ENCODE assay signal across 8 cellular contexts in genomic region chr12:57488397-57489156, GRCh38. TPM values are rescaled to one million over a fixed set of nuclear protein-coding genes. Genes with fewer than 3 reads are reported as not detected.
A peak's percentile ranks its signal among the peaks of the same experiment; 100 is the strongest.
DNase-seq lines count a peak whose midpoint lies in the region; ATAC-seq and TF ChIP-seq lines count a peak whose summit lies in the region.

No MANE protein-coding gene starts in this region.

- H3K4me2 ChIP-seq in SU-DHL-6 (ENCODE audit: low read depth, low read length, poor library complexity, severe bottlenecking), result peak overlapping the region; percentile 81

- DNase-seq in NCI-H146 (lab: John Stamatoyannopoulos, UW) (peak; percentile 23), NCI-H146 treated with DMSO at 0.1 percent for 48 hours (lab: John Stamatoyannopoulos, UW; ENCODE audit: unreplicated experiment) (no peak), medulla oblongata (ENCODE audit: extremely low spot score) (no peak)
- no peak for DNase-seq in stimulated activated CD4-positive, alpha-beta T cell treated with anti-CD3 and anti-CD28 coated beads, Interleukin-4, amount 100 ng/mL, for 4 hours

- TF ChIP-seq EP300 in gastroesophageal sphincter (IDR thresholded peaks at IDR 0.05), result no peak

- WGBS in gastroesophageal sphincter (ENCODE audit: low coverage in 1 of 2), 2 donors, result 22 to 30% methylated on average over 10 of the region's 11 CpGs

- H2AFZ ChIP-seq in SU-DHL-6 (ENCODE audit: low read depth, low read length, severe bottlenecking), result no peak overlapping the region

- H3K9ac ChIP-seq in SU-DHL-6 (ENCODE audit: low read length) (peak overlapping the region; percentile 82), skeletal muscle tissue (ENCODE audit: low read depth in 1 of 3, low read length in 3 of 3) (peak overlapping the region; percentile 86 to 93 (median 86))

- no peak for ATAC-seq in gastroesophageal sphincter
- ATAC-seq in HG02973 (IDR thresholded peaks at IDR 0.05; ENCODE audit: unreplicated experiment), result no peak

- no peaks in the 10 kb centered on the region for H4K20me1 ChIP-seq in SU-DHL-6 (ENCODE audit: low read depth, low read length)

- 0 out of 2 replicates have a peak, but pooled peaks cover 5% of the 10 kb centered on the region for H3F3A ChIP-seq in SU-DHL-6 (ENCODE audit: insufficient read depth)

- no peaks in the 10 kb centered on the region for H3K27me3 ChIP-seq in SU-DHL-6 (ENCODE audit: low read length)
- H3K27me3 ChIP-seq in gastroesophageal sphincter, result peaks cover 4% of the 10 kb centered on the region
- peaks cover 0 to under 1% (median 0%) of the 10 kb centered on the region in 3 donors for H3K27me3 ChIP-seq in skeletal muscle tissue (ENCODE audit: control insufficient read depth in 3 of 3, insufficient read depth in 3 of 3, low read length in 3 of 3)

- peak overlapping the region; percentile 78 for H3K4me3 ChIP-seq in SU-DHL-6 (ENCODE audit: insufficient read depth, low read length, poor library complexity, severe bottlenecking)
- peak overlapping the region; percentile 70 to 94 for H3K4me3 ChIP-seq in gastroesophageal sphincter
- peak overlapping the region; percentile 91 to 97 (median 96) for H3K4me3 ChIP-seq in skeletal muscle tissue (ENCODE audit: low read length in 3 of 3)

- H3K9me3 ChIP-seq in SU-DHL-6 (ENCODE audit: insufficient read depth, low read length) (no peaks in the 10 kb centered on the region), gastroesophageal sphincter (no peaks in the 10 kb centered on the region), skeletal muscle tissue (ENCODE audit: control insufficient read depth in 3 of 3, low read length in 3 of 3) (no peaks in the 10 kb centered on the region)

- peak overlapping the region; percentile 51 for H3K27ac ChIP-seq in SU-DHL-6 (ENCODE audit: low read depth, low read length)
- H3K27ac ChIP-seq in gastroesophageal sphincter, result peak overlapping the region; percentile 47 to 88 (median 84)
- peak overlapping the region; percentile 54 for H3K27ac ChIP-seq in skeletal muscle tissue (ENCODE audit: low read depth, low read length)

- H3K36me3 ChIP-seq in SU-DHL-6 (ENCODE audit: low read length) (peaks cover 16% of the 10 kb centered on the region), gastroesophageal sphincter (peaks cover 0 to 40% of the 10 kb centered on the region in 2 donors), skeletal muscle tissue (ENCODE audit: control insufficient read depth in 3 of 3, insufficient read depth in 3 of 3, low read length in 3 of 3) (peaks cover 25 to 35% (median 30%) of the 10 kb centered on the region in 3 donors)

- no peaks in the 10 kb centered on the region for H3K9me2 ChIP-seq in SU-DHL-6 (replicated peaks; ENCODE audit: insufficient read depth, low read length)

- H3K4me1 ChIP-seq in gastroesophageal sphincter (peaks cover 4 to 21% (median 8%) of the 10 kb centered on the region in 3 donors), skeletal muscle tissue (ENCODE audit: control insufficient read depth in 3 of 3, insufficient read depth in 3 of 3, low read length in 3 of 3) (peaks cover 11 to 16% (median 13%) of the 10 kb centered on the region in 3 donors)

- no peak for TF ChIP-seq CTCF in SU-DHL-6 (IDR thresholded peaks at IDR 0.05; ENCODE audit: insufficient read depth, low read length, poor library complexity, severe bottlenecking)
- TF ChIP-seq CTCF in gastroesophageal sphincter (IDR thresholded peaks at IDR 0.05), result no peak

- H3K79me2 ChIP-seq in SU-DHL-6 (ENCODE audit: insufficient read depth, low read length), result peaks cover 30% of the 10 kb centered on the region

- no peak for TF ChIP-seq POLR2A in gastroesophageal sphincter (IDR thresholded peaks at IDR 0.05)

RNA-seq across cellular contexts. Expression of gene MARS1, which starts 0.7 kb away (rescaled TPM):
- 100 to 1,000 TPM in 1 of 4 donors, 10 to 100 TPM in 3; 67.4 to 209 (median 81.7) TPM for total RNA-seq in gastroesophageal sphincter
- total RNA-seq in skeletal muscle tissue, result 68.4 TPM

RNA-seq across cellular contexts. Expression of gene ARHGAP9, which starts 8.9 kb away (rescaled TPM):
- 10 to 100 TPM in 1 of 4 donors, 1 to 10 TPM in 3; 5.6 to 13.1 (median 8.9) TPM for total RNA-seq in gastroesophageal sphincter
- 5.2 TPM for total RNA-seq in skeletal muscle tissue

RNA-seq across cellular contexts. Expression of gene GLI1, which starts 29.0 kb away (rescaled TPM):
- total RNA-seq in gastroesophageal sphincter, result 1 to 10 TPM in 1 of 4 donors, under 1 TPM in 3; 0.15 to 3.6 (median 0.30) TPM
- total RNA-seq in skeletal muscle tissue, result 5.2 TPM

RNA-seq across cellular contexts. Expression of gene DDIT3, which starts 31.7 kb away (rescaled TPM):
- total RNA-seq in gastroesophageal sphincter (10 to 100 TPM; 17.7 to 41.2 (median 36.5) TPM), skeletal muscle tissue (11.5 TPM)

RNA-seq across cellular contexts. Expression of gene INHBE, which starts 33.5 kb away (rescaled TPM):
- total RNA-seq in gastroesophageal sphincter, result not detected
- total RNA-seq in skeletal muscle tissue, result 1.0 TPM
